ENCODE assay signal across 9 cellular contexts in the genomic region with DNA sequence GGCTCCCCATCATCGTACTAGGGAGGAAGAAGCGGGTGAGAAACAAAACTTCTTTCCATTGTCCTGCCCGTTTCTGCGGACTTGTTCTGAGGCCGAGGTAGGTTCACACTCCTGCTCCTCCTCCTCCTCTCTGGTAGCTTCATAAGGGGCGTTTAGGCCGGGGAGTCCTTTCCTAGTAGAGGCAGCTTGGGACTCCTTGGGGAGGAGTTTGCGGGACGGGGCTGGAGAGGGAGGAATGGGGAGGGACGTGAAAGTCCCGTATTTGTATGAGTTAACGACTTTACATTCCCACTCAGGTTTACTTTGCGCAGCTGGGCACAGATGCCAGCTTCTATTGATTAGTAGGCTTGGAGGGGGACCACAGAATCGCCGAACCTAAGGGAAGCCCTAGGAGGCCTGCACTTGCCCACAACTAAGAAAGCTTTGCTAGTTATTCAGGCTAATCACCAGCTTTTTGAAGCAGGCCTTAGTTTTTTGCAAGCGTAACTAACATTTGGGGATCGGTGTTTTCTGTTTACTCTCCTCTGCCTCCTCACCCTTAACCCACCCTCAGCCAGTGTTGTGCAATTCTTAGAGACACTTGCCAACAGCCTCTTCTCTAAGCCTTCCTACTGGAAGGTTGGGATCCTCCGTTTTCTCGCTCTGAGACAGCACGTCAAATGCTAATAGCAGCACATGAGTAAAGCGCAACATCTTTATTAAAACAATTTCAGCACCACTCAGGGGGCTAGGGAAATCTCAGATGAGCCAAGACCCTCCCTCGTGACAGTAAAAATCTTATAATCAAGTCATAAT. TPM values are rescaled to one million over a fixed set of nuclear protein-coding genes. Genes with fewer than 3 reads are reported as not detected.
DNase-seq lines count a peak whose midpoint lies in the region; ATAC-seq and TF ChIP-seq lines count a peak whose summit lies in the region.
"Had no signal": no experiment of that assay in that cellular context is flagged by ENCODE, and none has a peak within 500 bp of the region (broad histone marks: within the 10 kb centered on the region; RNA-seq: fewer than 3 reads in every experiment).

No MANE protein-coding gene starts in this region.

- no peak for ATAC-seq in naive thymus-derived CD4-positive, alpha-beta T cell
- ATAC-seq in HG03139 (IDR thresholded peaks at IDR 0.05; ENCODE audit: unreplicated experiment) (no peak), GM21360 (IDR thresholded peaks at IDR 0.05; ENCODE audit: unreplicated experiment) (no peak)

- CTCF ChIA-PET in naive thymus-derived CD4-positive, alpha-beta T cell (lab: Charles Lee), result interaction anchor here (0.6 to 4.2 kb wide), 7 partner anchors 12 to 359 kb away, joined by 3 to 19 read pairs (median 5); a partner anchor contains a TSS

- H3K4me3 ChIP-seq in NT2/D1 (ENCODE audit: insufficient read length, low read depth), result peak overlapping the region; percentile 58
- H3K4me3 ChIP-seq in naive thymus-derived CD4-positive, alpha-beta T cell (ENCODE audit: low read length), result peak overlapping the region; percentile 98

- POLR2A ChIA-PET in naive thymus-derived CD4-positive, alpha-beta T cell (lab: Charles Lee), result interaction anchor here (0.7 to 6.2 kb wide), 14 partner anchors 9 to 357 kb away, joined by 3 to 73 read pairs (median 8); a partner anchor contains a TSS

- H3K4me1 ChIP-seq in NT2/D1 (ENCODE audit: insufficient read depth, insufficient read length), result no peaks in the 10 kb centered on the region
- H3K4me1 ChIP-seq in naive thymus-derived CD4-positive, alpha-beta T cell (ENCODE audit: control insufficient read depth in 2 of 2, insufficient read depth in 2 of 2, low read length in 2 of 2), result peaks cover 17 to 20% of the 10 kb centered on the region in 2 donors

- H3K9ac ChIP-seq in NT2/D1 (ENCODE audit: insufficient read length, low read depth), result peak overlapping the region; percentile 66

- H3K4me3 Mint-ChIP-seq in naive thymus-derived CD4-positive, alpha-beta T cell, result peak overlapping the region in 1 of 10 donors; percentile 21

- H3K27ac Mint-ChIP-seq in naive thymus-derived CD4-positive, alpha-beta T cell, result peak overlapping the region in 3 of 9 donors; percentile 35 to 80 (median 78)

- H3K9me3 Mint-ChIP-seq in naive thymus-derived CD4-positive, alpha-beta T cell, result peaks cover 0 to 9% (median 0%) of the 10 kb centered on the region in 11 donors

- TF ChIP-seq CTCF in GM13976 (IDR thresholded peaks at IDR 0.05; ENCODE audit: borderline replicate concordance, control extremely low read depth, extremely low read depth, insufficient read depth, missing control alignments), result no peak

- intact Hi-C loops in naive thymus-derived CD4-positive, alpha-beta T cell (cut with micrococcal nuclease), result loop anchor here (1.0 to 5.0 kb wide), 7 partner anchors 272 to 582 kb away; a partner anchor contains a TSS

- peaks cover 14 to 29% (median 25%) of the 10 kb centered on the region in 7 donors for H3K4me1 Mint-ChIP-seq in naive thymus-derived CD4-positive, alpha-beta T cell

- no peaks in the 10 kb centered on the region for H3K36me3 ChIP-seq in NT2/D1 (ENCODE audit: insufficient read depth, insufficient read length, low read length)
- H3K36me3 ChIP-seq in naive thymus-derived CD4-positive, alpha-beta T cell (ENCODE audit: control insufficient read depth in 2 of 3, insufficient read depth in 3 of 3, low read length in 3 of 3), result peaks cover 0 to 6% (median 0%) of the 10 kb centered on the region in 3 experiments

- no peaks in the 10 kb centered on the region for H3K27me3 ChIP-seq in NT2/D1 (ENCODE audit: insufficient read depth, insufficient read length)
- no peaks in the 10 kb centered on the region for H3K27me3 ChIP-seq in naive thymus-derived CD4-positive, alpha-beta T cell (ENCODE audit: control insufficient read depth in 2 of 2, insufficient read depth in 2 of 2, low read length in 2 of 2)

- H3K36me3 Mint-ChIP-seq in naive thymus-derived CD4-positive, alpha-beta T cell, result peaks cover 0 to 3% (median 0%) of the 10 kb centered on the region in 5 donors

- no peaks in the 10 kb centered on the region for H3K27me3 Mint-ChIP-seq in naive thymus-derived CD4-positive, alpha-beta T cell

- no peaks in the 10 kb centered on the region for H3K9me3 ChIP-seq in NT2/D1 (ENCODE audit: insufficient read depth, low read length)
- no peaks in the 10 kb centered on the region for H3K9me3 ChIP-seq in naive thymus-derived CD4-positive, alpha-beta T cell (ENCODE audit: control insufficient read depth in 2 of 3, low read length in 3 of 3)

- DNase-seq in EL (peak; percentile 64), NT2/D1 (ENCODE audit: low read depth, low spot score) (no peak), epithelial cell of prostate (ENCODE audit: low read depth, low spot score) (no peak), GM13976 (ENCODE audit: low spot score) (no peak)
- DNase-seq in naive thymus-derived CD4-positive, alpha-beta T cell, result peak in 1 of 9 donors; percentile 12
- no peak for DNase-seq in stimulated activated CD4-positive, alpha-beta T cell treated with anti-CD3 and anti-CD28 coated beads, Interleukin-4, amount 100 ng/mL, for 4 hours

- in situ Hi-C loops in GM13976 (cut with MboI; ENCODE audit: low sequenced_read_pairs, unreplicated experiment), result loop anchor here (10.0 kb wide), 2 partner anchors 50 to 360 kb away; no protein-coding TSS in a partner anchor

- peak overlapping the region; percentile 98 for H3K27ac ChIP-seq in epithelial cell of prostate
- H3K27ac ChIP-seq in naive thymus-derived CD4-positive, alpha-beta T cell (ENCODE audit: low read depth, low read length), result peak overlapping the region; percentile 91

RNA-seq across cellular contexts. Expression of a gene that starts 0.5 kb away (rescaled TPM):
- 1 to 10 TPM in 1 of 5 experiments, under 1 TPM in 4; 0.17 to 4.2 (median 0.43) TPM for total RNA-seq in naive thymus-derived CD4-positive, alpha-beta T cell
- polyA plus RNA-seq in naive thymus-derived CD4-positive, alpha-beta T cell, result under 1 TPM in 1 of 2 donors, not detected in 1; 0.83 TPM

RNA-seq across cellular contexts. Expression of a gene that starts 3.7 kb away (rescaled TPM):
- total RNA-seq in naive thymus-derived CD4-positive, alpha-beta T cell, result 1 to 10 TPM in 3 of 5 experiments, not detected in 2; 1.6 to 3.5 (median 1.7) TPM
- under 1 TPM in 1 of 2 donors, not detected in 1; 0.40 TPM for polyA plus RNA-seq in naive thymus-derived CD4-positive, alpha-beta T cell

RNA-seq across cellular contexts. Expression of a gene that starts 43.4 kb away (rescaled TPM):
- total RNA-seq in naive thymus-derived CD4-positive, alpha-beta T cell, result not detected
- not detected for polyA plus RNA-seq in naive thymus-derived CD4-positive, alpha-beta T cell
- total RNA-seq: subcutaneous adipose tissue had no signal
